8 cellular contexts compared by ENCODE assay signal in genomic region chr19:36054119-36054732, GRCh38.
DNase-seq lines count a peak whose midpoint lies in the region; TF ChIP-seq lines count a peak whose summit lies in the region.

A gene with protein sequence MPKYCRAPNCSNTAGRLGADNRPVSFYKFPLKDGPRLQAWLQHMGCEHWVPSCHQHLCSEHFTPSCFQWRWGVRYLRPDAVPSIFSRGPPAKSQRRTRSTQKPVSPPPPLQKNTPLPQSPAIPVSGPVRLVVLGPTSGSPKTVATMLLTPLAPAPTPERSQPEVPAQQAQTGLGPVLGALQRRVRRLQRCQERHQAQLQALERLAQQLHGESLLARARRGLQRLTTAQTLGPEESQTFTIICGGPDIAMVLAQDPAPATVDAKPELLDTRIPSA (minus strand): TSS chr19:36054285. CDS start chr19:36054217, 68 bp downstream.

- peaks cover 9% of the 10 kb centered on the region for H3F3A ChIP-seq in MM.1S (ENCODE audit: insufficient read depth, low read length)

- H4K20me1 ChIP-seq in MM.1S (ENCODE audit: insufficient read depth, low read length) = no peaks in the 10 kb centered on the region

- peak; percentile 94 for DNase-seq in GF-D8 (lab: John Stamatoyannopoulos, UW)
- DNase-seq in HCEC 1CT = peak; percentile 99
- DNase-seq in MM.1S = peak; percentile 99
- peak; percentile 83 for DNase-seq in SIG-M5 (lab: John Stamatoyannopoulos, UW)
- peak; percentile 98 to 100 (median 99) for DNase-seq in activated naive CD4-positive, alpha-beta T cell (lab: John Stamatoyannopoulos, UW)
- DNase-seq in foreskin melanocyte = peak; percentile 99

- peak; percentile 44 for TF ChIP-seq CTCF in MM.1S (IDR thresholded peaks at IDR 0.05; ENCODE audit: low read length)

- peaks cover 43% of the 10 kb centered on the region for H3K79me2 ChIP-seq in MM.1S (ENCODE audit: low read length)

- H3K4me3 ChIP-seq in MM.1S (ENCODE audit: low read length) = peak within 1 kb of the TSS; percentile 87
- H3K4me3 ChIP-seq in neuron (ENCODE audit: low read length) = peak within 1 kb of the TSS; percentile 63
- peak within 1 kb of the TSS; percentile 82 to 96 (median 90) for H3K4me3 ChIP-seq in subcutaneous abdominal adipose tissue (ENCODE audit: low read depth in 1 of 5, low read length in 5 of 5)

- H3K27me3 ChIP-seq in MM.1S (replicated peaks; ENCODE audit: insufficient read depth, low read length) (no peaks in the 10 kb centered on the region), neuron (ENCODE audit: insufficient read depth, low read length) (no peaks in the 10 kb centered on the region), subcutaneous abdominal adipose tissue (ENCODE audit: control insufficient read depth in 5 of 5, insufficient read depth in 4 of 5, low read length in 5 of 5) (no peaks in the 10 kb centered on the region)

- H2AFZ ChIP-seq in MM.1S (ENCODE audit: low read length) (peak within 1 kb of the TSS; percentile 71), neuron (ENCODE audit: low read depth, low read length) (peak within 1 kb of the TSS; percentile 71)

- H3K4me1 ChIP-seq in MM.1S (ENCODE audit: low read length) = no peaks in the 10 kb centered on the region
- peaks cover 10% of the 10 kb centered on the region for H3K4me1 ChIP-seq in neuron (ENCODE audit: insufficient read depth, low read length)
- peaks cover 0 to 20% (median 14%) of the 10 kb centered on the region in 5 donors for H3K4me1 ChIP-seq in subcutaneous abdominal adipose tissue (ENCODE audit: control insufficient read depth in 5 of 5, insufficient read depth in 5 of 5, low read length in 5 of 5)

- H3K9ac ChIP-seq in MM.1S (ENCODE audit: low read length) = peak within 1 kb of the TSS; percentile 76
- H3K9ac ChIP-seq in subcutaneous abdominal adipose tissue (ENCODE audit: low read length in 5 of 5) = peak within 1 kb of the TSS; percentile 50 to 84 (median 78)

- H3K27ac ChIP-seq in MM.1S (ENCODE audit: low read length) (peak within 1 kb of the TSS; percentile 81), subcutaneous abdominal adipose tissue (ENCODE audit: low read depth, low read length) (peak within 1 kb of the TSS; percentile 86)

- no peaks in the 10 kb centered on the region for H3K9me2 ChIP-seq in MM.1S (replicated peaks; ENCODE audit: insufficient read depth, low read length)

- no peaks in the 10 kb centered on the region for H3K9me3 ChIP-seq in MM.1S (replicated peaks; ENCODE audit: insufficient read depth, low read length)
- H3K9me3 ChIP-seq in neuron (ENCODE audit: low read length) = no peaks in the 10 kb centered on the region
- no peaks in the 10 kb centered on the region for H3K9me3 ChIP-seq in subcutaneous abdominal adipose tissue (ENCODE audit: control insufficient read depth in 5 of 5, low read length in 5 of 5)

- H3K4me2 ChIP-seq in MM.1S (ENCODE audit: low read depth, low read length) = peak within 1 kb of the TSS; percentile 75

- 0 out of 2 replicates have a peak, but pooled peaks cover 4% of the 10 kb centered on the region for H3K36me3 ChIP-seq in MM.1S (replicated peaks; ENCODE audit: insufficient read depth, low read length)
- H3K36me3 ChIP-seq in neuron (ENCODE audit: insufficient read depth, low read length) = peaks cover 11% of the 10 kb centered on the region
- H3K36me3 ChIP-seq in subcutaneous abdominal adipose tissue (ENCODE audit: control insufficient read depth in 5 of 5, insufficient read depth in 5 of 5, low read length in 5 of 5) = no peaks in the 10 kb centered on the region

Comparison
In these comparisons a context has a peak if more than half of its experiments do, and no peak if none do; other contexts are left out.
1. Peak in every context shown above with its lines: DNase-seq, H3K4me3 ChIP-seq and H3K27ac ChIP-seq.